ENCODE assay signal across 1 cellular context in the genomic region with DNA sequence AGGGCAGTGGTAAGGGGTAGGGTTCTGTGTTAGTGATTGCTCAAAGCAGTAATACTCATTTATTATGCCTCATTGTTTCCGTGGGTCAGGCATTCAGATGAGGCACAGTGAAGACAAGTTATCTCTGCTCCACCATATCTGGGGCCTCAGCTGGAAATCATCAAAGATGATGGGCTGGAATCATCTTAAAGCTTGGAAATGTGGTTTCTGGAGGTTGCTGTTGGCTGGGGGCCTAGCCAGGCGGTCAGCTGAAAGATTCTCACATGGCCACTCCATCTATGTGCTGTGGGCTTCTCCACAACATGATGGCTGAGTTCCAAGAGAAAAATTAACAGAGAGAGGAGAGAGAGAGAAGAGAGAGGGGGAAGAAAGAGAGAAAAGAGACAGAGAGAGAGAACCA.
TF ChIP-seq lines count a peak whose summit lies in the region.

No MANE protein-coding gene starts in this region.

TF ChIP-seq in SK-N-SH, 30 proteins besides CTCF, POLR2A, EP300 and RAD21 (continued from another document):
- TF ChIP-seq, protein P1, sequence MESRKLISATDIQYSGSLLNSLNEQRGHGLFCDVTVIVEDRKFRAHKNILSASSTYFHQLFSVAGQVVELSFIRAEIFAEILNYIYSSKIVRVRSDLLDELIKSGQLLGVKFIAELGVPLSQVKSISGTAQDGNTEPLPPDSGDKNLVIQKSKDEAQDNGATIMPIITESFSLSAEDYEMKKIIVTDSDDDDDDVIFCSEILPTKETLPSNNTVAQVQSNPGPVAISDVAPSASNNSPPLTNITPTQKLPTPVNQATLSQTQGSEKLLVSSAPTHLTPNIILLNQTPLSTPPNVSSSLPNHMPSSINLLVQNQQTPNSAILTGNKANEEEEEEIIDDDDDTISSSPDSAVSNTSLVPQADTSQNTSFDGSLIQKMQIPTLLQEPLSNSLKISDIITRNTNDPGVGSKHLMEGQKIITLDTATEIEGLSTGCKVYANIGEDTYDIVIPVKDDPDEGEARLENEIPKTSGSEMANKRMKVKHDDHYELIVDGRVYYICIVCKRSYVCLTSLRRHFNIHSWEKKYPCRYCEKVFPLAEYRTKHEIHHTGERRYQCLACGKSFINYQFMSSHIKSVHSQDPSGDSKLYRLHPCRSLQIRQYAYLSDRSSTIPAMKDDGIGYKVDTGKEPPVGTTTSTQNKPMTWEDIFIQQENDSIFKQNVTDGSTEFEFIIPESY (IDR thresholded peaks at IDR 0.05; ENCODE audit: borderline replicate concordance, low read depth), result no peak
- TF ChIP-seq TEAD4 (IDR thresholded peaks at IDR 0.05; ENCODE audit: borderline replicate concordance, insufficient read depth) (no peak), NRF1 (IDR thresholded peaks at IDR 0.05; ENCODE audit: low read depth, low read length) (no peak), FOXM1 (IDR thresholded peaks at IDR 0.05; ENCODE audit: low read depth) (no peak), MEF2A (IDR thresholded peaks at IDR 0.05; ENCODE audit: borderline replicate concordance, low read depth) (no peak), ELF1 (IDR thresholded peaks at IDR 0.05) (no peak)
- TF ChIP-seq, protein P2, sequence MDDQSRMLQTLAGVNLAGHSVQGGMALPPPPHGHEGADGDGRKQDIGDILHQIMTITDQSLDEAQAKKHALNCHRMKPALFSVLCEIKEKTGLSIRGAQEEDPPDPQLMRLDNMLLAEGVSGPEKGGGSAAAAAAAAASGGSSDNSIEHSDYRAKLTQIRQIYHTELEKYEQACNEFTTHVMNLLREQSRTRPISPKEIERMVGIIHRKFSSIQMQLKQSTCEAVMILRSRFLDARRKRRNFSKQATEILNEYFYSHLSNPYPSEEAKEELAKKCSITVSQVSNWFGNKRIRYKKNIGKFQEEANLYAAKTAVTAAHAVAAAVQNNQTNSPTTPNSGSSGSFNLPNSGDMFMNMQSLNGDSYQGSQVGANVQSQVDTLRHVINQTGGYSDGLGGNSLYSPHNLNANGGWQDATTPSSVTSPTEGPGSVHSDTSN (IDR thresholded peaks at IDR 0.05), result no peak
TF ChIP-seq in SK-N-SH: peak in this region for 0.
